Comparison of ENCODE assay signal across 11 cellular contexts in the genomic region with DNA sequence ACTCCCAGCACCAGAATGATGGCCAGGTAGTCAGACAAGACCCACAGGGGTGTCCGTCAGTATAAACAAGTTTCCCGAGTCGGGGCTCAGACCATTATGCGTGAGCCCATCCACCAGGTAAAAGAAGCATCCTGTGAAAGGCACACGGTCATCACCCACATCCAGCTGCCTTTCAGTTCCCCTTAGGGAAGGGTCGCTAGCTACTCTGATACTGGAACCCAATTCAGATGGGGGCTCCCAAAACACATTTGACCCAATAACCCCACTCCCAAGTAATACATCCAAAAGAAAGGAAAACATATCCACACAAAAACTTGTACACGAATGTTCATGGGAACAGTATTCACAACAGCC.
A peak's percentile ranks its signal among the peaks of the same experiment; 100 is the strongest.
DNase-seq lines count a peak whose midpoint lies in the region; ATAC-seq and TF ChIP-seq lines count a peak whose summit lies in the region.
"Had no signal": no experiment of that assay in that cellular context is flagged by ENCODE, and none has a peak within 500 bp of the region (broad histone marks: within the 10 kb centered on the region; RNA-seq: fewer than 3 reads in every experiment).

No MANE protein-coding gene starts in this region.

- H3K4me1 ChIP-seq in heart left ventricle: peaks cover 15 to 87% (median 62%) of the 10 kb centered on the region in 12 donors
- H3K4me1 ChIP-seq in muscle layer of colon (ENCODE audit: insufficient read depth, low read length): peaks cover 68% of the 10 kb centered on the region
- peaks cover 47 to 53% (median 48%) of the 10 kb centered on the region in 4 donors for H3K4me1 ChIP-seq in upper lobe of left lung

- H3K36me3 ChIP-seq in heart left ventricle (no peaks in the 10 kb centered on the region), muscle layer of colon (ENCODE audit: insufficient read depth, low read length) (no peaks in the 10 kb centered on the region), upper lobe of left lung (peaks cover 0 to 5% (median 0%) of the 10 kb centered on the region in 4 donors)

- no peak overlapping the region for H3K27ac Mint-ChIP-seq in progenitor cell of endocrine pancreas
- no peak overlapping the region for H3K27ac Mint-ChIP-seq in activated CD4-positive, alpha-beta T cell treated with anti-CD3 and anti-CD28 coated beads, Interleukin-2, amount 10 ng/mL, durations not matched to agents 7 days and 5 days

- POLR2A ChIA-PET in activated CD4-positive, alpha-beta T cell treated with anti-CD3 and anti-CD28 coated beads, Interleukin-2, amount 10 ng/mL, durations not matched to agents 7 days and 5 days (lab: Charles Lee): no interaction called here

- TF ChIP-seq CTCF in heart left ventricle (IDR thresholded peaks at IDR 0.05) (no peak), upper lobe of left lung (IDR thresholded peaks at IDR 0.05) (no peak), progenitor cell of endocrine pancreas (IDR thresholded peaks at IDR 0.05; ENCODE audit: unreplicated experiment) (no peak)

- no peaks in the 10 kb centered on the region for H3K9me3 ChIP-seq in heart left ventricle
- H3K9me3 ChIP-seq in muscle layer of colon (ENCODE audit: low read length): no peaks in the 10 kb centered on the region
- H3K9me3 ChIP-seq in upper lobe of left lung: no peaks in the 10 kb centered on the region

- H3K36me3 Mint-ChIP-seq in progenitor cell of endocrine pancreas (ENCODE audit: insufficient read depth): peaks cover 12% of the 10 kb centered on the region
- H3K36me3 Mint-ChIP-seq in activated CD4-positive, alpha-beta T cell treated with anti-CD3 and anti-CD28 coated beads, Interleukin-2, amount 10 ng/mL, durations not matched to agents 7 days and 5 days (ENCODE audit: low read depth): peaks cover 39% of the 10 kb centered on the region

- DNase-seq in heart left ventricle: no peak
- DNase-seq in Right ventricle myocardium superior: no peak
- no peak for DNase-seq in upper lobe of left lung
- no peak for DNase-seq in progenitor cell of endocrine pancreas (ENCODE audit: low spot score, unreplicated experiment)
- DNase-seq in activated CD4-positive, alpha-beta T cell treated with anti-CD3 and anti-CD28 coated beads, Interleukin-2, amount 10 ng/mL, durations not matched to agents 7 days and 5 days: no peak
- DNase-seq: C1 segment of cervical spinal cord, NCI-H146, WERI-Rb-1 had no signal

- H3K27ac ChIP-seq in heart left ventricle (peak overlapping the region in 7 of 12 donors; percentile 4 to 81 (median 55)), adipose tissue (ENCODE audit: low read depth, low read length) (peak overlapping the region; percentile 10), muscle layer of colon (ENCODE audit: low read depth, low read length) (peak overlapping the region; percentile 19), upper lobe of left lung (peak overlapping the region; percentile 55 to 84 (median 76))
- H3K27ac ChIP-seq: WERI-Rb-1 had no signal

- intact Hi-C loops in heart left ventricle (cut with DNase I) (loop anchor here in 1 of 10 donors (5.0 kb wide), 1 partner anchor 62 kb away; no protein-coding TSS in a partner anchor), Right ventricle myocardium superior (cut with DNase I) (no loop called here)

- H3K9me3 Mint-ChIP-seq in progenitor cell of endocrine pancreas (ENCODE audit: low read depth): peaks cover 4% of the 10 kb centered on the region
- H3K9me3 Mint-ChIP-seq in activated CD4-positive, alpha-beta T cell treated with anti-CD3 and anti-CD28 coated beads, Interleukin-2, amount 10 ng/mL, durations not matched to agents 7 days and 5 days: no peaks in the 10 kb centered on the region

- WGBS in heart left ventricle, 4 donors: 97 to 98% (median 97%) methylated on average over 7 of the region's 7 CpGs
- 93 to 98% (median 97%) methylated on average over 7 of the region's 7 CpGs for WGBS in adipose tissue, 3 donors
- WGBS in upper lobe of left lung, 2 donors: 92 to 97% methylated on average over 7 of the region's 7 CpGs

- H3K27me3 ChIP-seq in heart left ventricle (no peaks in the 10 kb centered on the region), muscle layer of colon (ENCODE audit: control insufficient read depth in 1 of 2, insufficient read depth in 2 of 2, low read length in 2 of 2) (no peaks in the 10 kb centered on the region), upper lobe of left lung (no peaks in the 10 kb centered on the region)

- ATAC-seq in heart left ventricle (no peak), Right ventricle myocardium superior (ENCODE audit: poor library complexity) (no peak), upper lobe of left lung (ENCODE audit: low FRiP score in 2 of 2) (no peak), HG03378 (IDR thresholded peaks at IDR 0.05; ENCODE audit: unreplicated experiment) (no peak)

- TF ChIP-seq EP300 in upper lobe of left lung (IDR thresholded peaks at IDR 0.05): no peak

- H3K4me3 Mint-ChIP-seq in progenitor cell of endocrine pancreas (ENCODE audit: low read depth): no peak overlapping the region
- no peak overlapping the region for H3K4me3 Mint-ChIP-seq in activated CD4-positive, alpha-beta T cell treated with anti-CD3 and anti-CD28 coated beads, Interleukin-2, amount 10 ng/mL, durations not matched to agents 7 days and 5 days

- CTCF ChIA-PET in activated CD4-positive, alpha-beta T cell treated with anti-CD3 and anti-CD28 coated beads, Interleukin-2, amount 10 ng/mL, durations not matched to agents 7 days and 5 days (lab: Charles Lee): interaction anchor here (1.1 to 1.5 kb wide), 4 partner anchors 10 to 143 kb away, joined by 3 to 4 read pairs (median 3); no protein-coding TSS in a partner anchor

- TF ChIP-seq POLR2A in heart left ventricle (IDR thresholded peaks at IDR 0.05) (no peak), upper lobe of left lung (IDR thresholded peaks at IDR 0.05) (no peak)

- no peak overlapping the region for H3K9ac ChIP-seq in muscle layer of colon (ENCODE audit: low read length)

- H3K4me1 Mint-ChIP-seq in progenitor cell of endocrine pancreas (ENCODE audit: low read depth): peaks cover 52% of the 10 kb centered on the region
- peaks cover 92% of the 10 kb centered on the region for H3K4me1 Mint-ChIP-seq in activated CD4-positive, alpha-beta T cell treated with anti-CD3 and anti-CD28 coated beads, Interleukin-2, amount 10 ng/mL, durations not matched to agents 7 days and 5 days

- H3K27me3 Mint-ChIP-seq in progenitor cell of endocrine pancreas: no peaks in the 10 kb centered on the region
- H3K27me3 Mint-ChIP-seq in activated CD4-positive, alpha-beta T cell treated with anti-CD3 and anti-CD28 coated beads, Interleukin-2, amount 10 ng/mL, durations not matched to agents 7 days and 5 days: no peaks in the 10 kb centered on the region

- no peak overlapping the region for H3K4me3 ChIP-seq in heart left ventricle
- no peak overlapping the region for H3K4me3 ChIP-seq in muscle layer of colon (ENCODE audit: low read depth in 1 of 2, low read length in 2 of 2)
- H3K4me3 ChIP-seq in upper lobe of left lung: no peak overlapping the region

Comparison
In these comparisons a context has a peak if more than half of its experiments do, and no peak if none do; other contexts are left out.
1. H3K27ac ChIP-seq: peak in every context shown above with its lines; median percentile 76 in upper lobe of left lung; 55 in heart left ventricle; 19 in muscle layer of colon; 10 in adipose tissue.